8 cellular contexts compared by ENCODE assay signal in genomic region chr6:72218125-72218524, GRCh38.
DNase-seq lines count a peak whose midpoint lies in the region; ATAC-seq, FAIRE-seq and TF ChIP-seq lines count a peak whose summit lies in the region.

No MANE protein-coding gene starts in this region.

- H4K91ac ChIP-seq in mesenchymal stem cell (ENCODE audit: low read length) = no peak overlapping the region

- no peak overlapping the region for H3K18ac ChIP-seq in mesenchymal stem cell (ENCODE audit: low read depth in 1 of 2, low read length in 2 of 2)

- H3K9me3 ChIP-seq in mesenchymal stem cell (ENCODE audit: control insufficient read depth, low read length) (no peaks in the 10 kb centered on the region), tibial nerve (no peaks in the 10 kb centered on the region)

- H3K4me2 ChIP-seq in mesenchymal stem cell (ENCODE audit: low read length, poor library complexity, severe bottlenecking) = no peak overlapping the region

- no peak overlapping the region for H2BK15ac ChIP-seq in mesenchymal stem cell (ENCODE audit: low read depth, poor library complexity, severe bottlenecking)

- H3K4me3 ChIP-seq in astrocyte of the cerebellum (ENCODE audit: low read depth, low read length) = no peak overlapping the region
- H3K4me3 ChIP-seq in mesenchymal stem cell (ENCODE audit: insufficient read depth in 1 of 2, low read depth in 1 of 2, low read length in 2 of 2) = no peak overlapping the region
- H3K4me3 ChIP-seq in tibial nerve = no peak overlapping the region

- TF ChIP-seq POLR2A in tibial nerve (IDR thresholded peaks at IDR 0.05) = no peak

- no peak overlapping the region for H2AFZ ChIP-seq in mesenchymal stem cell (ENCODE audit: low read depth, low read length)

- H4K8ac ChIP-seq in mesenchymal stem cell (ENCODE audit: low read length) = no peak overlapping the region

- no peak overlapping the region for H3K14ac ChIP-seq in mesenchymal stem cell (ENCODE audit: low read length in 2 of 2)

- DNase-seq in ELR (ENCODE audit: low read depth) (peak; percentile 68), HTR-8/SVneo (ENCODE audit: insufficient read length, low spot score) (peak; percentile 22), astrocyte of the cerebellum (ENCODE audit: low read depth) (peak; percentile 3), mesenchymal stem cell (peak; percentile 43), DMS79 treated with DMSO at 0.1 percent for 48 hours (lab: John Stamatoyannopoulos, UW) (no peak), tibial nerve (ENCODE audit: low spot score in 2 of 2) (no peak)

- H3K27me3 ChIP-seq in mesenchymal stem cell (ENCODE audit: control insufficient read depth in 1 of 2, insufficient read depth in 1 of 2, low read length in 2 of 2) (no peaks in the 10 kb centered on the region), tibial nerve (no peaks in the 10 kb centered on the region)

- TF ChIP-seq CTCF in astrocyte of the cerebellum (IDR thresholded peaks at IDR 0.05; ENCODE audit: low read depth, low read length, missing control alignments) = peak; percentile 55
- peak in 2 of 5 experiments; percentile 8 to 21 for TF ChIP-seq CTCF in tibial nerve (IDR thresholded peaks at IDR 0.05)

- H2BK12ac ChIP-seq in mesenchymal stem cell (ENCODE audit: low read length in 2 of 2) = no peak overlapping the region

- no peak overlapping the region for H2BK120ac ChIP-seq in mesenchymal stem cell (ENCODE audit: low read depth, low read length)

- no peak for TF ChIP-seq EP300 in tibial nerve (IDR thresholded peaks at IDR 0.05)

- 4% methylated on average over 2 of the region's 2 CpGs for WGBS in mesenchymal stem cell
- WGBS in tibial nerve, 2 donors = 10 to 14% methylated on average over 2 of the region's 2 CpGs

- no peaks in the 10 kb centered on the region for H3K36me3 ChIP-seq in mesenchymal stem cell (ENCODE audit: control insufficient read depth in 1 of 2, insufficient read depth in 2 of 2, low read depth in 1 of 2, low read length in 2 of 2)
- no peaks in the 10 kb centered on the region for H3K36me3 ChIP-seq in tibial nerve

- no peak overlapping the region for H2AK5ac ChIP-seq in mesenchymal stem cell (ENCODE audit: low read length, severe bottlenecking)

- in situ Hi-C loops in astrocyte of the cerebellum (cut with HindIII; ENCODE audit: low sequenced_read_pairs) = no loop called here

- no peak overlapping the region for H2BK5ac ChIP-seq in mesenchymal stem cell (ENCODE audit: low read depth, low read length, poor library complexity, severe bottlenecking)

- no peak overlapping the region for H3K9ac ChIP-seq in mesenchymal stem cell (ENCODE audit: low read length)

- ATAC-seq in GM21367 (IDR thresholded peaks at IDR 0.05; ENCODE audit: unreplicated experiment) = peak; percentile 93
- no peak for ATAC-seq in HG03135 (IDR thresholded peaks at IDR 0.05; ENCODE audit: unreplicated experiment)

- H3K27ac ChIP-seq in mesenchymal stem cell (ENCODE audit: low read length, poor library complexity, severe bottlenecking) (no peak overlapping the region), tibial nerve (no peak overlapping the region)

- no peaks in the 10 kb centered on the region for H3K79me1 ChIP-seq in mesenchymal stem cell (replicated peaks; ENCODE audit: low read length, poor library complexity, severe bottlenecking)

- H3K23ac ChIP-seq in mesenchymal stem cell (ENCODE audit: low read length in 2 of 2) = no peak overlapping the region

- H3K4me1 ChIP-seq in mesenchymal stem cell (ENCODE audit: control insufficient read depth, insufficient read depth, low read depth, low read length) = peaks cover 1% of the 10 kb centered on the region
- no peaks in the 10 kb centered on the region for H3K4me1 ChIP-seq in tibial nerve

- FAIRE-seq in HTR-8/SVneo (lab: Jason Lieb, UNC) = no peak

- H3K4ac ChIP-seq in mesenchymal stem cell (ENCODE audit: low read depth in 1 of 2, low read length in 2 of 2) = no peak overlapping the region

Comparison
In these comparisons a context has a peak if more than half of its experiments do, and no peak if none do; other contexts are left out.
1. DNase-seq: peak in ELR (single experiment), HTR-8/SVneo (single experiment), astrocyte of the cerebellum (single experiment) and mesenchymal stem cell (single experiment); none in DMS79 treated with DMSO at 0.1 percent for 48 hours (single experiment) and tibial nerve (0 of 2).